In the genomic region with DNA sequence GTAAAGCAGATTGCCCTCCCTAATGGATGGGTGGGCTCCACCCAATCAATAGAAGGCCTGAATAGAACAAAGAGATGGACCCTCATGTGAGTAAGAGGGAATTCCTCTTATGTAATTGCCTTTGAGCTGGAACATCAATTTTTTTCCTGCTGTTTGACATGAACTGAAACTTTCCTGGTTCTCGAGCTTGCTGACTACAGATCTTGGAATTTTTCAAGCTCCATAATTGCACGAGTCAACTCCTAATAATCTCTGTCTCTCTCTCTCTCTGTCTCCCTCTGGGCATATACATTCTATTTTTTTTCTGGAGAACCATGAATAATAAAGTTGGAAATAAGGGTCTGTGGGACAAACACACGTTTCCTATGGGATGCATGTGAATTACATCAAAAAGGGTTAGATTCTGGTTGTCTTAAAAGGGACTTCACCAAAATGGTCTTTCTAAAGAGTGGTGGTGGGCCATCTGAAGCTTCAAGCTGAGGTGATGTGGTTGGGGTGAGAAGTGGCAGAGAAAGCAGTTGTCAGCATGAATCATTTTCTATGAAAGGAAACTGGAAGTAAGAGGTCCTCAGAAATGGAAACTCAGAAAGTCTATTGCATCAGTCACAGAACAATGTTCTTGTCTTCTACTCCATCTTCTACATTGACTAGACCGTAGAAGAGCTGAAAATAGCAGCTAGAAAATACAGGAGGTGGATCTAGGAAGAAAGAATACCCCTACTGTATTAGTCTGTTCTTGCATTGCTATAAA, we compare ENCODE assay signal across 8 cellular contexts. TPM values are rescaled to one million over a fixed set of nuclear protein-coding genes. Genes with fewer than 3 reads are reported as not detected.
DNase-seq lines count a peak whose midpoint lies in the region; ATAC-seq lines count a peak whose summit lies in the region.

No MANE protein-coding gene starts in this region.

- peaks cover 9% of the 10 kb centered on the region for H3K36me3 Mint-ChIP-seq in activated CD4-positive, alpha-beta T cell treated with anti-CD3 and anti-CD28 coated beads, Interleukin-2, amount 10 ng/mL, durations not matched to agents 24 days and 14 days (ENCODE audit: low read depth)
- H3K36me3 Mint-ChIP-seq in activated naive CD4-positive, alpha-beta T cell treated with anti-CD3 and anti-CD28 coated beads for 36 hours (ENCODE audit: low read depth) = no peaks in the 10 kb centered on the region
- no peaks in the 10 kb centered on the region for H3K36me3 Mint-ChIP-seq in stimulated activated effector memory CD8-positive, alpha-beta T cell treated with anti-CD3 and anti-CD28 coated beads, Interleukin-12 subunit alpha, Interleukin-12 subunit beta, amount 100 ng/mL, for 72 hours

- peak; percentile 76 for DNase-seq in activated CD4-positive, alpha-beta T cell treated with anti-CD3 and anti-CD28 coated beads, Interleukin-2, amount 10 ng/mL, durations not matched to agents 24 days and 14 days
- no peak for DNase-seq in activated CD4-positive, alpha-beta T cell treated with anti-CD3 and anti-CD28 coated beads for 4 hours
- DNase-seq in activated naive CD4-positive, alpha-beta T cell treated with anti-CD3 and anti-CD28 coated beads for 36 hours = peak; percentile 62
- DNase-seq in stimulated activated effector memory CD8-positive, alpha-beta T cell treated with anti-CD3 and anti-CD28 coated beads, Interleukin-12 subunit alpha, Interleukin-12 subunit beta, amount 100 ng/mL, for 72 hours (ENCODE audit: low spot score in 2 of 2) = no peak
- DNase-seq in NCI-H2227 (lab: John Stamatoyannopoulos, UW; ENCODE audit: unreplicated experiment) (no peak), dermis blood vessel endothelial cell (no peak), NCI-H1092 treated with DMSO at 0.1 percent for 48 hours (lab: John Stamatoyannopoulos, UW) (no peak)

- intact Hi-C loops in activated CD4-positive, alpha-beta T cell treated with anti-CD3 and anti-CD28 coated beads, Interleukin-2, amount 10 ng/mL, durations not matched to agents 24 days and 14 days (cut with micrococcal nuclease) = loop anchor here (1.0 kb wide), 3 partner anchors 47 to 429 kb away; a partner anchor contains a TSS
- intact Hi-C loops in activated naive CD4-positive, alpha-beta T cell treated with anti-CD3 and anti-CD28 coated beads for 36 hours (cut with micrococcal nuclease) = loop anchor here (1.0 to 5.0 kb wide), 8 partner anchors 47 to 1446 kb away; a partner anchor contains a TSS

- peak; percentile 82 for ATAC-seq in HG03280 (IDR thresholded peaks at IDR 0.05; ENCODE audit: unreplicated experiment)
- ATAC-seq in stimulated activated effector memory CD8-positive, alpha-beta T cell treated with anti-CD3 and anti-CD28 coated beads, Interleukin-12 subunit alpha, Interleukin-12 subunit beta, amount 100 ng/mL, for 72 hours = peak; percentile 96

- CTCF ChIA-PET in activated naive CD4-positive, alpha-beta T cell treated with anti-CD3 and anti-CD28 coated beads for 36 hours (lab: Charles Lee) = interaction anchor here (0.8 to 1.9 kb wide), 7 partner anchors 12 to 522 kb away, joined by 3 to 6 read pairs (median 4); a partner anchor contains a TSS

- peak overlapping the region; percentile 61 for H3K4me3 Mint-ChIP-seq in activated CD4-positive, alpha-beta T cell treated with anti-CD3 and anti-CD28 coated beads, Interleukin-2, amount 10 ng/mL, durations not matched to agents 24 days and 14 days
- H3K4me3 Mint-ChIP-seq in activated naive CD4-positive, alpha-beta T cell treated with anti-CD3 and anti-CD28 coated beads for 36 hours = peak overlapping the region; percentile 4
- peak overlapping the region; percentile 55 for H3K4me3 Mint-ChIP-seq in stimulated activated effector memory CD8-positive, alpha-beta T cell treated with anti-CD3 and anti-CD28 coated beads, Interleukin-12 subunit alpha, Interleukin-12 subunit beta, amount 100 ng/mL, for 72 hours

- H3K9me3 Mint-ChIP-seq in activated CD4-positive, alpha-beta T cell treated with anti-CD3 and anti-CD28 coated beads, Interleukin-2, amount 10 ng/mL, durations not matched to agents 24 days and 14 days = peaks cover 9% of the 10 kb centered on the region
- no peaks in the 10 kb centered on the region for H3K9me3 Mint-ChIP-seq in activated naive CD4-positive, alpha-beta T cell treated with anti-CD3 and anti-CD28 coated beads for 36 hours
- no peaks in the 10 kb centered on the region for H3K9me3 Mint-ChIP-seq in stimulated activated effector memory CD8-positive, alpha-beta T cell treated with anti-CD3 and anti-CD28 coated beads, Interleukin-12 subunit alpha, Interleukin-12 subunit beta, amount 100 ng/mL, for 72 hours

- H3K27me3 Mint-ChIP-seq in activated CD4-positive, alpha-beta T cell treated with anti-CD3 and anti-CD28 coated beads, Interleukin-2, amount 10 ng/mL, durations not matched to agents 24 days and 14 days = no peaks in the 10 kb centered on the region
- no peaks in the 10 kb centered on the region for H3K27me3 Mint-ChIP-seq in activated naive CD4-positive, alpha-beta T cell treated with anti-CD3 and anti-CD28 coated beads for 36 hours (ENCODE audit: low read depth)

- peak overlapping the region; percentile 97 for H3K27ac Mint-ChIP-seq in activated CD4-positive, alpha-beta T cell treated with anti-CD3 and anti-CD28 coated beads, Interleukin-2, amount 10 ng/mL, durations not matched to agents 24 days and 14 days
- H3K27ac Mint-ChIP-seq in activated naive CD4-positive, alpha-beta T cell treated with anti-CD3 and anti-CD28 coated beads for 36 hours = peak overlapping the region; percentile 99
- H3K27ac Mint-ChIP-seq in stimulated activated effector memory CD8-positive, alpha-beta T cell treated with anti-CD3 and anti-CD28 coated beads, Interleukin-12 subunit alpha, Interleukin-12 subunit beta, amount 100 ng/mL, for 72 hours = peak overlapping the region; percentile 98

- peaks cover 31% of the 10 kb centered on the region for H3K4me1 Mint-ChIP-seq in activated CD4-positive, alpha-beta T cell treated with anti-CD3 and anti-CD28 coated beads, Interleukin-2, amount 10 ng/mL, durations not matched to agents 24 days and 14 days
- peaks cover 40% of the 10 kb centered on the region for H3K4me1 Mint-ChIP-seq in activated naive CD4-positive, alpha-beta T cell treated with anti-CD3 and anti-CD28 coated beads for 36 hours (ENCODE audit: low read depth)
- H3K4me1 Mint-ChIP-seq in stimulated activated effector memory CD8-positive, alpha-beta T cell treated with anti-CD3 and anti-CD28 coated beads, Interleukin-12 subunit alpha, Interleukin-12 subunit beta, amount 100 ng/mL, for 72 hours = peaks cover 36% of the 10 kb centered on the region

RNA-seq across cellular contexts. Expression of a gene that starts 47.0 kb away (rescaled TPM):
- 13.8 and 15.0 TPM in 2 replicates for total RNA-seq in activated CD4-positive, alpha-beta T cell treated with anti-CD3 and anti-CD28 coated beads, Interleukin-2, amount 10 ng/mL, durations not matched to agents 24 days and 14 days
- 1 to 10 TPM; 3.9 to 5.3 TPM for total RNA-seq in activated naive CD4-positive, alpha-beta T cell treated with anti-CD3 and anti-CD28 coated beads for 36 hours
- total RNA-seq in dermis blood vessel endothelial cell = 7.1 and 13.4 TPM in 2 replicates

RNA-seq across cellular contexts. Expression of a gene that starts 51.3 kb away (rescaled TPM):
- total RNA-seq in activated CD4-positive, alpha-beta T cell treated with anti-CD3 and anti-CD28 coated beads, Interleukin-2, amount 10 ng/mL, durations not matched to agents 24 days and 14 days = 93.4 and 93.7 TPM in 2 replicates
- 10 to 100 TPM; 64.0 to 70.1 TPM for total RNA-seq in activated naive CD4-positive, alpha-beta T cell treated with anti-CD3 and anti-CD28 coated beads for 36 hours
- total RNA-seq in dermis blood vessel endothelial cell = 29.6 and 34.7 TPM in 2 replicates

Comparison
In these comparisons a context has a peak if more than half of its experiments do, and no peak if none do; other contexts are left out.
1. DNase-seq: peak in activated CD4-positive, alpha-beta T cell treated with anti-CD3 and anti-CD28 coated beads, Interleukin-2, amount 10 ng/mL, durations not matched to agents 24 days and 14 days (single experiment) and activated naive CD4-positive, alpha-beta T cell treated with anti-CD3 and anti-CD28 coated beads for 36 hours (single experiment); none in activated CD4-positive, alpha-beta T cell treated with anti-CD3 and anti-CD28 coated beads for 4 hours (0 of 2), stimulated activated effector memory CD8-positive, alpha-beta T cell treated with anti-CD3 and anti-CD28 coated beads, Interleukin-12 subunit alpha, Interleukin-12 subunit beta, amount 100 ng/mL, for 72 hours (0 of 2), NCI-H2227 (single experiment), dermis blood vessel endothelial cell (single experiment) and NCI-H1092 treated with DMSO at 0.1 percent for 48 hours (single experiment).
2. H3K4me3 Mint-ChIP-seq: peak in every context shown above with its lines; median percentile 61 in activated CD4-positive, alpha-beta T cell treated with anti-CD3 and anti-CD28 coated beads, Interleukin-2, amount 10 ng/mL, durations not matched to agents 24 days and 14 days; 55 in stimulated activated effector memory CD8-positive, alpha-beta T cell treated with anti-CD3 and anti-CD28 coated beads, Interleukin-12 subunit alpha, Interleukin-12 subunit beta, amount 100 ng/mL, for 72 hours; 4 in activated naive CD4-positive, alpha-beta T cell treated with anti-CD3 and anti-CD28 coated beads for 36 hours.
3. Peak in every context shown above with its lines, with median percentiles within 50 percentile points of each other: H3K27ac Mint-ChIP-seq.